ENCODE assay signal across 10 cellular contexts in genomic region chr10:85741626-85742300, GRCh38.
DNase-seq lines count a peak whose midpoint lies in the region; ATAC-seq and TF ChIP-seq lines count a peak whose summit lies in the region.
"Had no signal": no experiment of that assay in that cellular context is flagged by ENCODE, and none has a peak within 500 bp of the region (broad histone marks: within the 10 kb centered on the region; RNA-seq: fewer than 3 reads in every experiment).

No MANE protein-coding gene starts in this region.

- peak; percentile 45 for DNase-seq in GM10266 (ENCODE audit: extremely low spot score)
- no peak for DNase-seq in activated B cell treated with CpG ODN at 0.5 μM for 24 hours
- DNase-seq in RWPE1 (ENCODE audit: low spot score), result no peak
- DNase-seq in NCI-H2081 (lab: John Stamatoyannopoulos, UW), result no peak
- DNase-seq in putamen (ENCODE audit: low spot score), result no peak
- no peak for DNase-seq in smooth muscle cell (lab: John Stamatoyannopoulos, UW; ENCODE audit: unreplicated experiment)
- DNase-seq: effector memory CD4-positive, alpha-beta T cell; sigmoid colon had no signal

- no peak overlapping the region for H3K4me2 ChIP-seq in smooth muscle cell

- TF ChIP-seq CTCF in GM10266 (IDR thresholded peaks at IDR 0.05; ENCODE audit: control insufficient read depth, insufficient read depth, low read depth, missing control alignments) (no peak), activated B cell treated with CpG ODN at 0.5 μM for 24 hours (IDR thresholded peaks at IDR 0.05) (no peak), RWPE1 (conservative IDR thresholded peaks at IDR 0.05; ENCODE audit: low read depth) (no peak), smooth muscle cell (IDR thresholded peaks at IDR 0.05; ENCODE audit: borderline replicate concordance, insufficient read depth, poor library complexity, severe bottlenecking) (no peak)

- no peak overlapping the region for H3K4me3 ChIP-seq in smooth muscle cell
- H3K4me3 ChIP-seq: sigmoid colon had no signal

- H3K27ac ChIP-seq in RWPE1, result no peak overlapping the region
- no peak overlapping the region for H3K27ac ChIP-seq in smooth muscle cell (ENCODE audit: low read depth)
- H3K27ac ChIP-seq: sigmoid colon had no signal

- H3K4me1 Mint-ChIP-seq in activated B cell treated with CpG ODN at 0.5 μM for 24 hours, result peaks cover 5% of the 10 kb centered on the region

- intact Hi-C loops in activated B cell treated with CpG ODN at 0.5 μM for 24 hours (cut with micrococcal nuclease), result no loop called here

- H3K9ac ChIP-seq in smooth muscle cell (ENCODE audit: low read depth), result no peak overlapping the region

- H3K36me3 Mint-ChIP-seq in activated B cell treated with CpG ODN at 0.5 μM for 24 hours (ENCODE audit: low read depth), result no peaks in the 10 kb centered on the region

- CTCF ChIA-PET in activated B cell treated with CpG ODN at 0.5 μM for 24 hours (lab: Charles Lee), result no interaction called here
- CTCF ChIA-PET in RWPE1 (lab: Yijun Ruan, JAX), result no interaction called here

- peak overlapping the region; percentile 10 for H3K27ac Mint-ChIP-seq in activated B cell treated with CpG ODN at 0.5 μM for 24 hours

- 89% methylated on average over 5 of the region's 5 CpGs for WGBS in smooth muscle cell (ENCODE audit: low lambda C conversion rate)

- no peaks in the 10 kb centered on the region for H3K27me3 Mint-ChIP-seq in activated B cell treated with CpG ODN at 0.5 μM for 24 hours

- peak overlapping the region; percentile 28 for H3K4me3 Mint-ChIP-seq in activated B cell treated with CpG ODN at 0.5 μM for 24 hours

- H3K9me3 Mint-ChIP-seq in activated B cell treated with CpG ODN at 0.5 μM for 24 hours, result no peaks in the 10 kb centered on the region

- H3K4me1 ChIP-seq in smooth muscle cell (ENCODE audit: low read depth), result no peaks in the 10 kb centered on the region
- H3K4me1 ChIP-seq: sigmoid colon had no signal

- H4K20me1 ChIP-seq in smooth muscle cell (ENCODE audit: low read depth), result no peaks in the 10 kb centered on the region

- no peaks in the 10 kb centered on the region for H3F3A ChIP-seq in smooth muscle cell (ENCODE audit: low read depth)

- no peaks in the 10 kb centered on the region for H3K36me3 ChIP-seq in smooth muscle cell (ENCODE audit: low read depth)
- H3K36me3 ChIP-seq: sigmoid colon had no signal

- ATAC-seq in GM19351 (IDR thresholded peaks at IDR 0.05; ENCODE audit: unreplicated experiment), result peak; percentile 97
- ATAC-seq in HG03039 (IDR thresholded peaks at IDR 0.05; ENCODE audit: unreplicated experiment), result peak; percentile 93
- no peak for ATAC-seq in activated B cell treated with CpG ODN at 0.5 μM for 24 hours (ENCODE audit: low read depth)

- POLR2A ChIA-PET in activated B cell treated with CpG ODN at 0.5 μM for 24 hours (lab: Charles Lee), result no interaction called here
- POLR2A ChIA-PET in RWPE1 (lab: Yijun Ruan, JAX; ENCODE audit: low non-redundant PET), result no interaction called here

- no peaks in the 10 kb centered on the region for H3K27me3 ChIP-seq in smooth muscle cell (ENCODE audit: low read depth)
- H3K27me3 ChIP-seq: sigmoid colon had no signal

- H2AFZ ChIP-seq in smooth muscle cell (ENCODE audit: low read depth), result no peak overlapping the region

- H3K9me3 ChIP-seq in smooth muscle cell (replicated peaks; ENCODE audit: low read depth), result no peaks in the 10 kb centered on the region
- H3K9me3 ChIP-seq: sigmoid colon had no signal

- no peaks in the 10 kb centered on the region for H3K79me2 ChIP-seq in smooth muscle cell (ENCODE audit: low read depth)
